10 cellular contexts compared by ENCODE assay signal in the genomic region with DNA sequence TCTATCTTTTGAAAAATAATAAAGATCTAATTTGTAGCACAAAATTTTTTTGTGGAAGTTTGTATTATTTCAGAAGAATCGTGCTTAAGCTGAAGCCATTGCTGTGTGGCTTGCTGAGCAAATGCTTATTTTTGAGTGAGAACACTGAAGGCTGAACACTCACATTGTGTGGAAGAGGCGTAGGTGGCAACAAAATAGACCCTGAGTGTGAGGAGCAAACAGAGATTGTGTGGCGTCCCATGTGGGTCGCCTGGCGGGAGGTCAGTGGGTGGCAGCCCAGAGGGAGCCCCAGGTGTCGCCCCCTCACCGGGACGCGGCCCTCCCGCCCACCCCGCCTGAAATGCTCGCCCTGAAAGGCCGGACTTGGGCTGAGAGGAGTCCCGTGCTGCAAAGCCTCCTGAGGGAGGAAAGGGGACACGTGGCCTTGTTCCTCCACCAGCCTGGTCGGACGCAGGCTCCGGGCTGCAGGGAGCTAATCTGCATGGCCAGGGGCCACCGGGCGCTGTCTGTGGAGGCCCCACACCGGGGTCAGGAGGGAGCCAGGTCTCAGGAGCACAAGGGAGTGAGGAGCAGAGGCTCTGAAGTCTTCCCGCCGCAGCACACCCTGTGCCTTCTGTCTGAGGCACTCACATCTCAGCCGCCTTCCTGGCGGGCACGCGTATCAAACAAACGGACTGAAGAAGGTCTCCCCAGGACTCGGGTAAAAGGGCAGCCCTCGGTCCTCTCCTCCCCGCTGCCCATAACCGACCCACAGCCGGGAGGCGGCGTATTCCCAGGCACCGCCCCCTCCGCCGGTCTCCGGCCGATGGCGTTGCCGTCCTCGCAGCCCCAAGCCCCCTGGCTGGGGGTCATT. TPM values are rescaled to one million over a fixed set of nuclear protein-coding genes. Genes with fewer than 3 reads are reported as not detected.
DNase-seq lines count a peak whose midpoint lies in the region; ATAC-seq, FAIRE-seq and TF ChIP-seq lines count a peak whose summit lies in the region.
"Had no signal": no experiment of that assay in that cellular context is flagged by ENCODE, and none has a peak within 500 bp of the region (broad histone marks: within the 10 kb centered on the region; RNA-seq: fewer than 3 reads in every experiment).

No MANE protein-coding gene starts in this region.

- no peaks in the 10 kb centered on the region for H3K36me3 Mint-ChIP-seq in activated T-helper 17 cell treated with anti-CD3 and anti-CD28 coated beads, Interleukin-2, amount 50 U/mL, for 72 hours (ENCODE audit: low read depth)

- H3K4me3 Mint-ChIP-seq in activated T-helper 17 cell treated with anti-CD3 and anti-CD28 coated beads, Interleukin-2, amount 50 U/mL, for 72 hours, result peak overlapping the region; percentile 31

- peaks cover 12% of the 10 kb centered on the region for H3K27me3 Mint-ChIP-seq in activated T-helper 17 cell treated with anti-CD3 and anti-CD28 coated beads, Interleukin-2, amount 50 U/mL, for 72 hours

- intact Hi-C loops in heart right ventricle (cut with DNase I), result loop anchor here in 6 of 10 donors (5.0 to 10.0 kb wide), 6 partner anchors 335 to 875 kb away; no protein-coding TSS in a partner anchor
- intact Hi-C loops in sciatic nerve (cut with DNase I), result loop anchor here (10.0 kb wide), 1 partner anchor 225 kb away; the partner anchor contains the start of gene WASF1

- WGBS in heart right ventricle, 2 donors, result 15 to 28% methylated on average over 43 of the region's 43 CpGs

- H3K27ac ChIP-seq in heart right ventricle, result peak overlapping the region in 2 of 10 donors; percentile 3 to 39

- FAIRE-seq in GM12892 (lab: Jason Lieb, UNC), result no peak
- FAIRE-seq: frontal cortex had no signal

- H3K27ac Mint-ChIP-seq in activated T-helper 17 cell treated with anti-CD3 and anti-CD28 coated beads, Interleukin-2, amount 50 U/mL, for 72 hours, result no peak overlapping the region

- DNase-seq in AG20443 (ENCODE audit: low spot score) (peak; percentile 66), heart right ventricle (peak in 1 of 2 donors; percentile 25), sciatic nerve (ENCODE audit: low spot score) (peak; percentile 65), GM12892 (ENCODE audit: insufficient read length) (no peak), HT-29 (ENCODE audit: low spot score) (no peak)
- DNase-seq in activated effector memory CD4-positive, alpha-beta T cell treated with Interleukin-2 at 50 U/mL for 16 hours, result no peak
- DNase-seq: NCI-H748 treated with DMSO at 0.1 percent for 48 hours had no signal

- no peak for TF ChIP-seq CTCF in heart right ventricle (IDR thresholded peaks at IDR 0.05)

- no peak for ATAC-seq in activated T-helper 17 cell treated with anti-CD3 and anti-CD28 coated beads, Interleukin-2, amount 50 U/mL, for 72 hours (replicated peaks)
- ATAC-seq in heart right ventricle (peak; percentile 56 to 72 (median 64)), sciatic nerve (peak; percentile 79), HG03159 (IDR thresholded peaks at IDR 0.05; ENCODE audit: unreplicated experiment) (no peak)

- peaks cover 0 to 15% (median 0%) of the 10 kb centered on the region in 9 donors for H3K36me3 ChIP-seq in heart right ventricle

- no peaks in the 10 kb centered on the region for H3K9me3 ChIP-seq in heart right ventricle

- no peaks in the 10 kb centered on the region for H3K27me3 ChIP-seq in heart right ventricle

- H3K9me3 Mint-ChIP-seq in activated T-helper 17 cell treated with anti-CD3 and anti-CD28 coated beads, Interleukin-2, amount 50 U/mL, for 72 hours, result no peaks in the 10 kb centered on the region

- TF ChIP-seq POLR2A in GM12892 (IDR thresholded peaks at IDR 0.05; ENCODE audit: low read depth, low read length), result no peak

- H3K4me1 Mint-ChIP-seq in activated T-helper 17 cell treated with anti-CD3 and anti-CD28 coated beads, Interleukin-2, amount 50 U/mL, for 72 hours, result no peaks in the 10 kb centered on the region

- H3K4me3 ChIP-seq in heart right ventricle, result peak overlapping the region; percentile 10 to 57 (median 52)

- H3K4me1 ChIP-seq in heart right ventricle, result peaks cover 0 to 19% (median 13%) of the 10 kb centered on the region in 9 donors

RNA-seq across cellular contexts. Expression of gene DDO, which starts 15.9 kb away (rescaled TPM):
- not detected for total RNA-seq in activated T-helper 17 cell treated with anti-CD3 and anti-CD28 coated beads, Interleukin-2, amount 50 U/mL, for 72 hours
- total RNA-seq in heart right ventricle, result 10 to 100 TPM; 17.8 to 30.0 (median 26.3) TPM
- polyA plus RNA-seq in heart right ventricle, result 10 to 100 TPM in 1 of 2 donors, 1 to 10 TPM in 1; 7.6 to 11.0 TPM
- total RNA-seq in sciatic nerve, result 1.3 TPM
- 0.21 TPM for polyA plus RNA-seq in GM12892 (2012; ENCODE audit: missing spikeins)
- not detected in 2 replicates for total RNA-seq in HT-29 (2014; rRNA removed; shearing (Covaris generic))

RNA-seq across cellular contexts. Expression of gene METTL24, which starts 41.3 kb away (rescaled TPM):
- total RNA-seq in activated T-helper 17 cell treated with anti-CD3 and anti-CD28 coated beads, Interleukin-2, amount 50 U/mL, for 72 hours, result not detected
- total RNA-seq in heart right ventricle (1 to 10 TPM in 9 of 10 donors, under 1 TPM in 1; 0.89 to 2.4 (median 1.6) TPM), sciatic nerve (2.7 TPM)
- under 1 TPM in 1 of 2 donors, not detected in 1; 0.07 TPM for polyA plus RNA-seq in heart right ventricle
- not detected for polyA plus RNA-seq in GM12892 (2012; ENCODE audit: missing spikeins)
- not detected in 2 replicates for total RNA-seq in HT-29 (2014; rRNA removed; shearing (Covaris generic))

Comparison
In these comparisons a context has a peak if more than half of its experiments do, and no peak if none do; other contexts are left out.
1. DNase-seq: peak in AG20443 (single experiment) and sciatic nerve (single experiment); none in activated effector memory CD4-positive, alpha-beta T cell treated with Interleukin-2 at 50 U/mL for 16 hours (single experiment), GM12892 (single experiment) and HT-29 (single experiment).
2. ATAC-seq: peak in heart right ventricle (8 of 8) and sciatic nerve (single experiment); none in activated T-helper 17 cell treated with anti-CD3 and anti-CD28 coated beads, Interleukin-2, amount 50 U/mL, for 72 hours (single experiment) and HG03159 (single experiment).